In the genomic region with DNA sequence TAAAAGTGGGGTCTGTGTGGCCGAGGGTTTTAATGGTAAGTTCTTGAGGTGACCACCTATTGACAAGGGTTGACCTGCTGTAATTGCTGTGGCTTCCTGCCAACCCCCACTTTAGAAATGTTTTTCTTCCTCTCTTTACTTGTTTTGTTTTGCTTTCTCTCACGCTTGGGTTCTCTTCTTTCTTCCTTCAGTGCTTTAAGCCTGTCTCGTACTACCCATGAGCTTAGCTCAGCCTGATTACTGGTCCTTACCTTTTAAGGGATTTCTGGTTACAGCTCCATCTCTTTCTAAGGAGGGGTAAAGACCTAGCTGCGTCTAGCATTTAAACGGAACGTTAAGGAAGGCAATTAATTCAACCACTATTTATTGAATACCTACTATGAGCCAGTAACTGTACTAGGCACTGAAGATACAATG, we compare ENCODE assay signal across 1 cellular context.
TF ChIP-seq lines count a peak whose summit lies in the region.

No MANE protein-coding gene starts in this region.

TF ChIP-seq in HEK293, 187 proteins besides CTCF, POLR2A, EP300 and RAD21 (continued from another document):
- TF ChIP-seq, protein P1, sequence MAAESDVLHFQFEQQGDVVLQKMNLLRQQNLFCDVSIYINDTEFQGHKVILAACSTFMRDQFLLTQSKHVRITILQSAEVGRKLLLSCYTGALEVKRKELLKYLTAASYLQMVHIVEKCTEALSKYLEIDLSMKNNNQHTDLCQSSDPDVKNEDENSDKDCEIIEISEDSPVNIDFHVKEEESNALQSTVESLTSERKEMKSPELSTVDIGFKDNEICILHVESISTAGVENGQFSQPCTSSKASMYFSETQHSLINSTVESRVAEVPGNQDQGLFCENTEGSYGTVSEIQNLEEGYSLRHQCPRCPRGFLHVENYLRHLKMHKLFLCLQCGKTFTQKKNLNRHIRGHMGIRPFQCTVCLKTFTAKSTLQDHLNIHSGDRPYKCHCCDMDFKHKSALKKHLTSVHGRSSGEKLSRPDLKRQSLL (tag by site-specific recombination; IDR thresholded peaks at IDR 0.05) = peak; percentile 81
- TF ChIP-seq WT1 (tag by site-specific recombination; IDR thresholded peaks at IDR 0.05) (no peak), KLF1 (tag by site-specific recombination; IDR thresholded peaks at IDR 0.05) (no peak), ZNF544 (tag by site-specific recombination; IDR thresholded peaks at IDR 0.05) (no peak), ZNF561 (tag by site-specific recombination; IDR thresholded peaks at IDR 0.05; ENCODE audit: borderline replicate concordance) (no peak), KLF9 (tag by site-specific recombination; IDR thresholded peaks at IDR 0.05; ENCODE audit: low read depth) (no peak), KLF7 (tag by site-specific recombination; IDR thresholded peaks at IDR 0.05; ENCODE audit: borderline replicate concordance) (no peak), ZNF248 (tag by site-specific recombination; IDR thresholded peaks at IDR 0.05) (no peak), ZNF169 (tag by site-specific recombination; IDR thresholded peaks at IDR 0.05) (no peak)
- TF ChIP-seq, protein P2, sequence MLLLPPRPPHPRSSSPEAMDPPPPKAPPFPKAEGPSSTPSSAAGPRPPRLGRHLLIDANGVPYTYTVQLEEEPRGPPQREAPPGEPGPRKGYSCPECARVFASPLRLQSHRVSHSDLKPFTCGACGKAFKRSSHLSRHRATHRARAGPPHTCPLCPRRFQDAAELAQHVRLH (tag by site-specific recombination; IDR thresholded peaks at IDR 0.05) = 0 out of 2 replicates have a peak, but pooled peaks have one; percentile 8
